ENCODE assay signal across 9 cellular contexts in the genomic region with DNA sequence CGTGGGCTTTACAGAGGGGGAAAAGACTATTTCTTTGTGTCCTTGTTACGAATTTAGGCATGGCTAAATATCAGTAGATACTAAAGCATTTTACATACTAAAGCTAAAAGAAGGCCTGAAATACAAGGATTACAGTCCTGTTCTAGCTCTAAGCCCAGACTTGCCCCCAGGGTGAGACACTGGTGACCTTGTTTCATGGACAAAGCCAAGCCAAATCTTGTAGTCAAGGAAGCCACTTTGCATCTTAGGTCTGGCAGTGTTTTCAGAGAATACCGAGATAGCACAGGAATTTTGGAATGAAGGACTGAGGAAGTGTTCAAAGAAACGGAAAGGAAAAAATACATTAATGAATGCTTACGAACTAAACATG. TPM values are rescaled to one million over a fixed set of nuclear protein-coding genes. Genes with fewer than 3 reads are reported as not detected.
DNase-seq lines count a peak whose midpoint lies in the region; ATAC-seq and TF ChIP-seq lines count a peak whose summit lies in the region.
"Had no signal": no experiment of that assay in that cellular context is flagged by ENCODE, and none has a peak within 500 bp of the region (broad histone marks: within the 10 kb centered on the region; RNA-seq: fewer than 3 reads in every experiment).

No MANE protein-coding gene starts in this region.

- H3K27me3 ChIP-seq in RWPE2 (ENCODE audit: insufficient read depth, poor library complexity, severe bottlenecking) (no peaks in the 10 kb centered on the region), esophagus squamous epithelium (no peaks in the 10 kb centered on the region)

- H3K36me3 ChIP-seq in RWPE2 (ENCODE audit: low read depth) (peaks cover 11% of the 10 kb centered on the region), esophagus squamous epithelium (no peaks in the 10 kb centered on the region)

- H3K9me3 ChIP-seq in RWPE2 (ENCODE audit: severe bottlenecking) (no peaks in the 10 kb centered on the region), esophagus squamous epithelium (no peaks in the 10 kb centered on the region)

- H3K27me3 Mint-ChIP-seq in progenitor cell of endocrine pancreas, result no peaks in the 10 kb centered on the region

- peak overlapping the region; percentile 97 for H3K4me3 ChIP-seq in RWPE2 (ENCODE audit: severe bottlenecking)
- H3K4me3 ChIP-seq in esophagus squamous epithelium, result peak overlapping the region; percentile 63 to 89 (median 84)

- no peaks in the 10 kb centered on the region for H3K36me3 Mint-ChIP-seq in progenitor cell of endocrine pancreas (ENCODE audit: insufficient read depth)

- DNase-seq in ELF-1 (ENCODE audit: low read depth, low spot score), result peak; percentile 70
- DNase-seq in RWPE2 (ENCODE audit: low spot score), result no peak
- DNase-seq in esophagus squamous epithelium (lab: John Stamatoyannopoulos, UW), result no peak
- no peak for DNase-seq in progenitor cell of endocrine pancreas (ENCODE audit: low spot score, unreplicated experiment)
- no peak for DNase-seq in GM19238 (ENCODE audit: insufficient read length, low spot score)

- peaks cover 26% of the 10 kb centered on the region for H3K4me1 Mint-ChIP-seq in progenitor cell of endocrine pancreas (ENCODE audit: low read depth)

- 17 to 26% methylated on average over 5 of the region's 5 CpGs for WGBS in esophagus squamous epithelium, 2 donors

- peak overlapping the region; percentile 99 for H3K4me3 Mint-ChIP-seq in progenitor cell of endocrine pancreas (ENCODE audit: low read depth)

- H3K9me3 Mint-ChIP-seq in progenitor cell of endocrine pancreas (ENCODE audit: low read depth), result no peaks in the 10 kb centered on the region

- intact Hi-C loops in esophagus squamous epithelium (cut with DNase I), result loop anchor here (5.0 kb wide), 1 partner anchor 48 kb away; a partner anchor contains a TSS

- peak overlapping the region; percentile 100 for H3K27ac Mint-ChIP-seq in progenitor cell of endocrine pancreas

- peaks cover 21% of the 10 kb centered on the region for H3K4me1 ChIP-seq in RWPE2 (ENCODE audit: insufficient read depth, poor library complexity, severe bottlenecking)
- peaks cover 22 to 46% (median 24%) of the 10 kb centered on the region in 3 donors for H3K4me1 ChIP-seq in esophagus squamous epithelium

- no peak for TF ChIP-seq POLR2A in esophagus squamous epithelium (IDR thresholded peaks at IDR 0.05)

- ATAC-seq in RWPE2 (ENCODE audit: low read depth), result no peak
- no peak for ATAC-seq in HG03175 (IDR thresholded peaks at IDR 0.05; ENCODE audit: unreplicated experiment)
- ATAC-seq in HG03520 (IDR thresholded peaks at IDR 0.05; ENCODE audit: unreplicated experiment), result no peak
- no peak for ATAC-seq in HG03354 (IDR thresholded peaks at IDR 0.05; ENCODE audit: poor library complexity, severe bottlenecking, unreplicated experiment)

- H3K27ac ChIP-seq in RWPE2 (ENCODE audit: poor library complexity, severe bottlenecking), result peak overlapping the region; percentile 83
- peak overlapping the region; percentile 90 to 97 (median 94) for H3K27ac ChIP-seq in esophagus squamous epithelium

- TF ChIP-seq CTCF in RWPE2 (IDR thresholded peaks at IDR 0.05; ENCODE audit: poor library complexity, severe bottlenecking) (no peak), esophagus squamous epithelium (IDR thresholded peaks at IDR 0.05) (no peak), progenitor cell of endocrine pancreas (IDR thresholded peaks at IDR 0.05; ENCODE audit: unreplicated experiment) (no peak)

RNA-seq across cellular contexts. Expression of a gene that starts 0.7 kb away (rescaled TPM):
- total RNA-seq in esophagus squamous epithelium, result 10 to 100 TPM; 51.5 to 90.2 (median 65.1) TPM
- total RNA-seq in progenitor cell of endocrine pancreas, result 157 and 168 TPM in 2 replicates

RNA-seq across cellular contexts. Expression of a gene that starts 43.6 kb away (rescaled TPM):
- total RNA-seq in esophagus squamous epithelium (1 to 10 TPM in 2 of 4 donors, under 1 TPM in 2; 0.13 to 1.3 (median 0.71) TPM), progenitor cell of endocrine pancreas (3.0 and 3.6 TPM in 2 replicates)
- total RNA-seq: HT1080 had no signal

RNA-seq across cellular contexts. Expression of a gene that starts 50.4 kb away (rescaled TPM):
- total RNA-seq in esophagus squamous epithelium, result 10 to 100 TPM; 49.0 to 79.2 (median 69.8) TPM
- total RNA-seq in progenitor cell of endocrine pancreas, result 54.4 and 54.9 TPM in 2 replicates
